ENCODE assay signal across 8 cellular contexts in the genomic region with DNA sequence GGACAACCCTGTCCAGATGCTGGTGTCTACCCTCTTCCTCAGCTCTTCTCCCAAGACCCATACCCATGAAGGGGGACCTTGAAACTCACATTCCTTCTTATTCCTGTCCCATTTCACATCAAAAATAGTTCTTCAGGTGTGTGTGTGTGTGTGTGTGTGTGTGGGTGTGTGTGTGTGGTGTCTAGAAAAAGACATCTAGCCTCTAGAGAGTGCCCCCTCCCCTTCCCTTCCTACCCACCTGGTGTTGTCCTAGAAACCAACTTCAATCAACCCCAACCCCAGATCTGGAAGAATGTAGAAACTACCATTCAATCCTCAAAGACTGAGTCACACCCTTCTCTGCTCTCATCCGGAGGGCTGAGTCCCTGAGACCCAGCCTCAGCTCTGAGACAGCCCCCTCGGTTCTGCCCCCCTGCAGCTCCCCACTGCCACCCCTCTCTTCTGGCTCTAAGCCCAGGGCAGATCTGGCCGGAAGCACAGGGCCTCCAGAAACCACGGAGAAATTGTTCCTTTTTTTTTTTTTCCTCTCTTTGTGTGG. TPM values are rescaled to one million over a fixed set of nuclear protein-coding genes. Genes with fewer than 3 reads are reported as not detected.
DNase-seq lines count a peak whose midpoint lies in the region; ATAC-seq and TF ChIP-seq lines count a peak whose summit lies in the region.

No MANE protein-coding gene starts in this region.

- H3K9me3 Mint-ChIP-seq in chondrocyte (ENCODE audit: low read depth) = no peaks in the 10 kb centered on the region

- H2AFZ ChIP-seq in smooth muscle cell (ENCODE audit: low read depth) = no peak overlapping the region

- H3K27me3 ChIP-seq in left ventricle myocardium inferior (ENCODE audit: low read depth) = peaks cover 66% of the 10 kb centered on the region
- H3K27me3 ChIP-seq in stomach = peaks cover 0 to 39% (median 0%) of the 10 kb centered on the region in 3 donors
- peaks cover 34% of the 10 kb centered on the region for H3K27me3 ChIP-seq in smooth muscle cell (ENCODE audit: low read depth)

- no peak for TF ChIP-seq POLR2A in stomach (IDR thresholded peaks at IDR 0.05)

- H3K4me3 ChIP-seq in left ventricle myocardium inferior (no peak overlapping the region), stomach (peak overlapping the region in 1 of 4 donors; percentile 26), smooth muscle cell (no peak overlapping the region)

- H3K27ac ChIP-seq in left ventricle myocardium inferior (replicated peaks) = peak overlapping the region; percentile 16
- H3K27ac ChIP-seq in stomach = peak overlapping the region; percentile 7 to 90 (median 80)
- no peak overlapping the region for H3K27ac ChIP-seq in smooth muscle cell (ENCODE audit: low read depth)

- H3K4me3 Mint-ChIP-seq in chondrocyte (ENCODE audit: unreplicated experiment) = no peak overlapping the region

- 2 to 13% (median 6%) methylated on average over 4 of the region's 4 CpGs for WGBS in stomach, 5 donors
- WGBS in smooth muscle cell (ENCODE audit: low lambda C conversion rate) = 18% methylated on average over 4 of the region's 4 CpGs

- H3K36me3 Mint-ChIP-seq in chondrocyte (ENCODE audit: low read depth) = no peaks in the 10 kb centered on the region

- H3K9me3 ChIP-seq in left ventricle myocardium inferior (replicated peaks) (no peaks in the 10 kb centered on the region), stomach (no peaks in the 10 kb centered on the region), smooth muscle cell (replicated peaks; ENCODE audit: low read depth) (no peaks in the 10 kb centered on the region)

- intact Hi-C loops in left ventricle myocardium inferior (cut with micrococcal nuclease) = no loop called here
- intact Hi-C loops in left ventricle myocardium superior (cut with micrococcal nuclease) = no loop called here
- intact Hi-C loops in stomach (cut with DNase I; ENCODE audit: low total_unique reads) = no loop called here

- H3K4me2 ChIP-seq in smooth muscle cell = no peak overlapping the region

- no peaks in the 10 kb centered on the region for H3K79me2 ChIP-seq in smooth muscle cell (ENCODE audit: low read depth)

- no peaks in the 10 kb centered on the region for H3F3A ChIP-seq in smooth muscle cell (ENCODE audit: low read depth)

- ATAC-seq in left ventricle myocardium superior (no peak), SK-N-SH treated with all-trans-retinoic acid at 6 μM for 48 hours (peak; percentile 47), HG02938 (IDR thresholded peaks at IDR 0.05; ENCODE audit: unreplicated experiment) (no peak), HG03457 (IDR thresholded peaks at IDR 0.05; ENCODE audit: unreplicated experiment) (no peak)

- no peak overlapping the region for H3K9ac ChIP-seq in smooth muscle cell (ENCODE audit: low read depth)

- no peak for DNase-seq in left ventricle myocardium inferior
- DNase-seq in left ventricle myocardium superior = no peak
- DNase-seq in chondrocyte (ENCODE audit: low spot score) = no peak
- no peak for DNase-seq in stomach
- DNase-seq in smooth muscle cell (lab: John Stamatoyannopoulos, UW; ENCODE audit: unreplicated experiment) = no peak

- peak overlapping the region; percentile 78 for H3K27ac Mint-ChIP-seq in chondrocyte (ENCODE audit: unreplicated experiment)

- peaks cover 24% of the 10 kb centered on the region for H3K4me1 ChIP-seq in left ventricle myocardium inferior
- peaks cover 39 to 87% (median 57%) of the 10 kb centered on the region in 4 donors for H3K4me1 ChIP-seq in stomach
- peaks cover 4% of the 10 kb centered on the region for H3K4me1 ChIP-seq in smooth muscle cell (ENCODE audit: low read depth)

- peaks cover 6% of the 10 kb centered on the region for H3K27me3 Mint-ChIP-seq in chondrocyte (ENCODE audit: low read depth)

- H4K20me1 ChIP-seq in smooth muscle cell (ENCODE audit: low read depth) = no peaks in the 10 kb centered on the region

- H3K4me1 Mint-ChIP-seq in chondrocyte (ENCODE audit: low read depth) = peaks cover 44% of the 10 kb centered on the region

- TF ChIP-seq EP300 in stomach (IDR thresholded peaks at IDR 0.05) = no peak

- TF ChIP-seq CTCF in left ventricle myocardium inferior (IDR thresholded peaks at IDR 0.05; ENCODE audit: borderline replicate concordance) = no peak
- TF ChIP-seq CTCF in chondrocyte (IDR thresholded peaks at IDR 0.05) = no peak
- TF ChIP-seq CTCF in stomach (IDR thresholded peaks at IDR 0.05) = no peak
- TF ChIP-seq CTCF in smooth muscle cell (IDR thresholded peaks at IDR 0.05; ENCODE audit: borderline replicate concordance, insufficient read depth, poor library complexity, severe bottlenecking) = no peak

- H3K36me3 ChIP-seq in left ventricle myocardium inferior (no peaks in the 10 kb centered on the region), stomach (peaks cover 0 to 13% (median under 1%) of the 10 kb centered on the region in 4 donors), smooth muscle cell (ENCODE audit: low read depth) (no peaks in the 10 kb centered on the region)

TF ChIP-seq in SK-N-SH treated with all-trans-retinoic acid at 6 μM for 48 hours, 23 proteins besides CTCF, POLR2A, EP300 and RAD21:
- TF ChIP-seq ZNF8 (CRISPR knock-in tag; IDR thresholded peaks at IDR 0.05) = no peak
- no peak for TF ChIP-seq BACH2 (CRISPR knock-in tag; IDR thresholded peaks at IDR 0.05; ENCODE audit: borderline replicate concordance)
- no peak for TF ChIP-seq TSHZ2 (CRISPR knock-in tag; IDR thresholded peaks at IDR 0.05)
- no peak for TF ChIP-seq CSRNP3 (CRISPR knock-in tag; IDR thresholded peaks at IDR 0.05)

RNA-seq across cellular contexts. Expression of gene KCNN4, which starts 3.5 kb away (rescaled TPM):
- 0.38 TPM for total RNA-seq in left ventricle myocardium inferior
- total RNA-seq in left ventricle myocardium superior = 0.50 TPM
- total RNA-seq in chondrocyte = 2.3 to 3.3 TPM (median 2.9 TPM) in 3 replicates
- total RNA-seq in stomach = 100 to 1,000 TPM in 1 of 5 donors, 10 to 100 TPM in 3, 1 to 10 TPM in 1; 3.1 to 222 (median 32.7) TPM
- 10 to 100 TPM in 1 of 3 donors, 1 to 10 TPM in 2; 7.6 to 22.4 (median 8.6) TPM for polyA plus RNA-seq in stomach
- total RNA-seq in smooth muscle cell = 4.0 and 5.4 TPM in 2 replicates
- polyA plus RNA-seq in smooth muscle cell = 1.7 and 14.9 TPM in 2 replicates

RNA-seq across cellular contexts. Expression of gene SMG9, which starts 22.5 kb away (rescaled TPM):
- total RNA-seq in left ventricle myocardium inferior = 18.9 TPM
- total RNA-seq in left ventricle myocardium superior = 17.9 TPM
- 46.9 to 55.4 TPM (median 47.2 TPM) in 3 replicates for total RNA-seq in chondrocyte
- 10 to 100 TPM in 3 of 5 donors, 1 to 10 TPM in 2; 3.5 to 59.4 (median 11.3) TPM for total RNA-seq in stomach
- polyA plus RNA-seq in stomach = 10 to 100 TPM; 11.8 to 27.9 (median 22.1) TPM
- total RNA-seq in smooth muscle cell = 12.8 and 13.2 TPM in 2 replicates
- 39.2 and 46.6 TPM in 2 replicates for polyA plus RNA-seq in smooth muscle cell

RNA-seq across cellular contexts. Expression of gene LYPD5, which starts 25.0 kb away (rescaled TPM):
- total RNA-seq in left ventricle myocardium inferior (1.3 TPM), left ventricle myocardium superior (0.89 TPM), chondrocyte (not detected in 3 replicates), stomach (under 1 TPM in 1 of 5 donors, not detected in 4; 0.43 TPM), smooth muscle cell (3.1 and 6.9 TPM in 2 replicates)
- polyA plus RNA-seq in stomach (1 to 10 TPM in 2 of 3 donors, under 1 TPM in 1; 0.61 to 3.9 (median 2.6) TPM), smooth muscle cell (1.2 and 2.7 TPM in 2 replicates)

RNA-seq across cellular contexts. Expression of gene ZNF283, which starts 49.9 kb away (rescaled TPM):
- total RNA-seq in left ventricle myocardium inferior = 14.7 TPM
- 11.0 TPM for total RNA-seq in left ventricle myocardium superior
- total RNA-seq in chondrocyte = 7.6 to 12.8 TPM (median 8.4 TPM) in 3 replicates
- 10 to 100 TPM in 2 of 5 donors, 1 to 10 TPM in 2, not detected in 1; 4.2 to 46.6 (median 7.8) TPM for total RNA-seq in stomach
- polyA plus RNA-seq in stomach = 1 to 10 TPM in 2 of 3 donors, under 1 TPM in 1; 0.61 to 2.2 (median 1.3) TPM
- total RNA-seq in smooth muscle cell = 4.1 and 8.0 TPM in 2 replicates
- polyA plus RNA-seq in smooth muscle cell = 1.5 and 2.4 TPM in 2 replicates
